18 cellular contexts compared by ENCODE assay signal in genomic region chr12:128795530-128796361, GRCh38. TPM values are rescaled to one million over a fixed set of nuclear protein-coding genes. Genes with fewer than 3 reads are reported as not detected.
DNase-seq lines count a peak whose midpoint lies in the region; ATAC-seq and TF ChIP-seq lines count a peak whose summit lies in the region.
"Had no signal": no experiment of that assay in that cellular context is flagged by ENCODE, and none has a peak within 500 bp of the region (broad histone marks: within the 10 kb centered on the region; RNA-seq: fewer than 3 reads in every experiment).

No MANE protein-coding gene starts in this region.

- CTCF ChIA-PET in RWPE1 (lab: Yijun Ruan, JAX): no interaction called here

- TF ChIP-seq CTCF in right atrium auricular region (IDR thresholded peaks at IDR 0.05) (no peak), Peyer's patch (IDR thresholded peaks at IDR 0.05) (no peak), upper lobe of right lung (IDR thresholded peaks at IDR 0.05) (no peak), RWPE1 (conservative IDR thresholded peaks at IDR 0.05; ENCODE audit: low read depth) (no peak)

- intact Hi-C loops in cardiac septum (cut with DNase I): no loop called here
- intact Hi-C loops in upper lobe of right lung (cut with DNase I): no loop called here

- DNase-seq in cardiac septum (ENCODE audit: low spot score) (peak; percentile 38), right atrium auricular region (ENCODE audit: low spot score) (no peak), Peyer's patch (peak in 2 of 3 donors; percentile 66 to 80), iris pigment epithelial cell (ENCODE audit: low read depth) (peak; percentile 15), upper lobe of right lung (peak; percentile 40), RWPE1 (ENCODE audit: low spot score) (no peak)
- no peak for DNase-seq in stimulated activated CD4-positive, alpha-beta T cell treated with anti-CD3 and anti-CD28 coated beads, Interleukin-4, amount 100 ng/mL, for 24 hours
- DNase-seq: activated gamma-delta T cell treated with Interleukin-2 at 50 U/mL for 16 hours, Caco-2, islet precursor cell, pancreas had no signal

- no peaks in the 10 kb centered on the region for H3K27me3 ChIP-seq in right atrium auricular region
- H3K27me3 ChIP-seq in Peyer's patch: no peaks in the 10 kb centered on the region
- H3K27me3 ChIP-seq in upper lobe of right lung: no peaks in the 10 kb centered on the region
- H3K27me3 ChIP-seq: esophagus muscularis mucosa, pancreas, stomach, vagina had no signal

- ATAC-seq in upper lobe of right lung: no peak
- ATAC-seq in HG02610 (IDR thresholded peaks at IDR 0.05; ENCODE audit: unreplicated experiment): no peak

- H3K36me3 ChIP-seq in right atrium auricular region: peaks cover 84% of the 10 kb centered on the region
- H3K36me3 ChIP-seq in Peyer's patch: peaks cover 0 to 89% (median 0%) of the 10 kb centered on the region in 3 donors
- H3K36me3 ChIP-seq in upper lobe of right lung: peaks cover 94% of the 10 kb centered on the region

- H3K27ac ChIP-seq in right atrium auricular region (no peak overlapping the region), Peyer's patch (peak overlapping the region in 2 of 4 donors; percentile 51 to 79), upper lobe of right lung (no peak overlapping the region), RWPE1 (no peak overlapping the region)
- H3K27ac ChIP-seq: esophagus muscularis mucosa, pancreas, stomach, vagina had no signal

- no peak overlapping the region for H3K4me3 ChIP-seq in right atrium auricular region
- H3K4me3 ChIP-seq in Peyer's patch: no peak overlapping the region
- no peak overlapping the region for H3K4me3 ChIP-seq in upper lobe of right lung
- H3K4me3 ChIP-seq: esophagus muscularis mucosa, HAP-1, pancreas, smooth muscle cell, stomach, vagina had no signal

- POLR2A ChIA-PET in RWPE1 (lab: Yijun Ruan, JAX; ENCODE audit: low non-redundant PET): interaction anchor here (0.9 kb wide), 1 partner anchor 12 kb away, joined by 3 read pairs; no protein-coding TSS in a partner anchor

- TF ChIP-seq POLR2A in Peyer's patch (IDR thresholded peaks at IDR 0.05): no peak

- H3K9me3 ChIP-seq in right atrium auricular region (no peaks in the 10 kb centered on the region), Peyer's patch (no peaks in the 10 kb centered on the region), upper lobe of right lung (no peaks in the 10 kb centered on the region)
- H3K9me3 ChIP-seq: Caco-2, esophagus muscularis mucosa, HAP-1, pancreas, stomach, vagina had no signal

- H3K4me1 ChIP-seq in right atrium auricular region (peaks cover 0 to 4% of the 10 kb centered on the region in 2 donors), Peyer's patch (peaks cover 0 to 9% (median 3%) of the 10 kb centered on the region in 4 donors), upper lobe of right lung (peaks cover 12% of the 10 kb centered on the region)
- H3K4me1 ChIP-seq: Caco-2, HAP-1, pancreas had no signal

RNA-seq across cellular contexts. Expression of gene SLC15A4, which starts 28.0 kb away (rescaled TPM):
- total RNA-seq in cardiac septum: 15.8 TPM
- 10 to 100 TPM; 24.1 to 24.3 TPM for total RNA-seq in right atrium auricular region
- 10 to 100 TPM; 25.4 to 37.0 (median 32.3) TPM for total RNA-seq in Peyer's patch
- 31.3 TPM for total RNA-seq in upper lobe of right lung

RNA-seq across cellular contexts. Expression of gene GLT1D1, which starts 57.5 kb away (rescaled TPM):
- total RNA-seq in cardiac septum: 1.1 TPM
- under 1 TPM in 1 of 2 donors, not detected in 1; 0.20 TPM for total RNA-seq in right atrium auricular region
- not detected for total RNA-seq in Peyer's patch
- 3.5 TPM for total RNA-seq in upper lobe of right lung
- total RNA-seq: Caco-2, dermis microvascular lymphatic vessel endothelial cell had no signal

Comparison
In these comparisons a context has a peak if more than half of its experiments do, and no peak if none do; other contexts are left out.
1. DNase-seq: peak in cardiac septum (single experiment), Peyer's patch (2 of 3), iris pigment epithelial cell (single experiment) and upper lobe of right lung (single experiment); none in right atrium auricular region (single experiment), RWPE1 (single experiment) and stimulated activated CD4-positive, alpha-beta T cell treated with anti-CD3 and anti-CD28 coated beads, Interleukin-4, amount 100 ng/mL, for 24 hours (single experiment).